ENCODE assay signal across 1 cellular context in the genomic region with DNA sequence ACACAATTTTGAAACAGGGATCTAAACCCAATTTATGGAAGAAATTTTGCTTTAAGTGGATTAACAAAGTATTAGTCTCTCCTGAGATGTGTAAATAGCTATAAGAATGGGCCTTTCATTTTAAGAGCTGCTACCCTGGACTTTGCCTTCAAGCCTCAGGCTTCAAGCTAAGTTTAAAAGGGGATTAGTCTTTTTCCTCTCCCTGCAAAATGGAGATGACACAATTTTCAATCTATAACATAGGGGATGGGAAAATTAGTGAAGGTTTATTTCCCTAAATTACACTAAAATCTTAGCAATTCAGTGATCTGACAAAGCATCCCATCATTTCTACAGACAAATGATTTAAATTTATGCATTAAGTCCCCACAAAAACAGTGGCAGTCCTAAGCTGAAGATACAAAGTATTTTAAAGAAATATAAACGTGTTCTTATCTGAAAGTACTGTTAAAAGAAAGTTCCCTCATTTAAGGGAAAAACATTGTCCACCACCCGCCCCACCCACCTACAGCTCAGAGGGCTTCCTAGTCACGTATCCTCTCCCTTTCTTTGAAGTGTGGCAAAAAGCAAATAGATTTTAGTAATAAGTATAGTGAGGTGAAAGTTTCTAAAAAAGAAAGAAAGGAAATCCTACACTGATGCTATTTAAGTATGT.
A peak's percentile ranks its signal among the peaks of the same experiment; 100 is the strongest.
TF ChIP-seq lines count a peak whose summit lies in the region.

No MANE protein-coding gene starts in this region.

TF ChIP-seq in HepG2, 621 proteins besides CTCF, POLR2A, EP300 and RAD21 (continued from another document and continues in another):
- TF ChIP-seq MAZ (IDR thresholded peaks at IDR 0.05; ENCODE audit: borderline replicate concordance, low read depth, low read length) (no peak), MAZ (CRISPR knock-in tag; IDR thresholded peaks at IDR 0.05; ENCODE audit: low read depth) (no peak), ZNF678 (CRISPR knock-in tag; IDR thresholded peaks at IDR 0.05) (no peak), ZNF431 (CRISPR knock-in tag; IDR thresholded peaks at IDR 0.05; ENCODE audit: borderline replicate concordance, low read depth) (no peak), CAMTA2 (CRISPR knock-in tag; IDR thresholded peaks at IDR 0.05; ENCODE audit: borderline replicate concordance) (no peak), NFRKB (IDR thresholded peaks at IDR 0.05) (no peak), ZNF615 (CRISPR knock-in tag; IDR thresholded peaks at IDR 0.05; ENCODE audit: borderline replicate concordance) (no peak), ZNF724P (CRISPR knock-in tag; IDR thresholded peaks at IDR 0.05; ENCODE audit: borderline replicate concordance) (no peak), ZSCAN9 (CRISPR knock-in tag; IDR thresholded peaks at IDR 0.05; ENCODE audit: borderline replicate concordance) (no peak), XRCC5 (optimal IDR thresholded peaks at IDR 0.05; ENCODE audit: low read length) (no peak), MYNN (CRISPR knock-in tag; IDR thresholded peaks at IDR 0.05; ENCODE audit: low read depth) (no peak), TAF1 (CRISPR knock-in tag; IDR thresholded peaks at IDR 0.05) (no peak), LCORL (IDR thresholded peaks at IDR 0.05) (no peak), LCORL (CRISPR knock-in tag; IDR thresholded peaks at IDR 0.05) (no peak; the same call in 1 of the 2 replicates), ERF (CRISPR knock-in tag; IDR thresholded peaks at IDR 0.05) (no peak), ZNF761 (CRISPR knock-in tag; conservative IDR thresholded peaks at IDR 0.05) (0 out of 2 replicates have a peak, but pooled peaks have one; percentile 14), ATF7 (IDR thresholded peaks at IDR 0.05) (no peak), ATF7 (CRISPR knock-in tag; IDR thresholded peaks at IDR 0.05) (no peak; the same call in 1 of the 2 replicates), ATM (IDR thresholded peaks at IDR 0.05; ENCODE audit: borderline replicate concordance) (no peak), SMAD3 (CRISPR knock-in tag; IDR thresholded peaks at IDR 0.05) (no peak), NCOA1 (CRISPR knock-in tag; IDR thresholded peaks at IDR 0.05) (peak; percentile 46), ZNF33B (CRISPR knock-in tag; IDR thresholded peaks at IDR 0.05) (no peak), KDM3A (CRISPR knock-in tag; IDR thresholded peaks at IDR 0.05; ENCODE audit: low read depth) (no peak), CC2D1A (CRISPR knock-in tag; IDR thresholded peaks at IDR 0.05) (no peak), ZNF180 (CRISPR knock-in tag; IDR thresholded peaks at IDR 0.05; ENCODE audit: borderline replicate concordance, low read depth) (no peak), MIER3 (CRISPR knock-in tag; IDR thresholded peaks at IDR 0.05; ENCODE audit: borderline replicate concordance) (0 out of 2 replicates have a peak, but pooled peaks have one; percentile 9), ARHGAP35 (CRISPR knock-in tag; IDR thresholded peaks at IDR 0.05; ENCODE audit: borderline replicate concordance) (no peak), ZFP41 (CRISPR knock-in tag; IDR thresholded peaks at IDR 0.05; ENCODE audit: borderline replicate concordance) (no peak), SKI (IDR thresholded peaks at IDR 0.05; ENCODE audit: partially characterized antibody) (no peak)
- TF ChIP-seq, protein P1, sequence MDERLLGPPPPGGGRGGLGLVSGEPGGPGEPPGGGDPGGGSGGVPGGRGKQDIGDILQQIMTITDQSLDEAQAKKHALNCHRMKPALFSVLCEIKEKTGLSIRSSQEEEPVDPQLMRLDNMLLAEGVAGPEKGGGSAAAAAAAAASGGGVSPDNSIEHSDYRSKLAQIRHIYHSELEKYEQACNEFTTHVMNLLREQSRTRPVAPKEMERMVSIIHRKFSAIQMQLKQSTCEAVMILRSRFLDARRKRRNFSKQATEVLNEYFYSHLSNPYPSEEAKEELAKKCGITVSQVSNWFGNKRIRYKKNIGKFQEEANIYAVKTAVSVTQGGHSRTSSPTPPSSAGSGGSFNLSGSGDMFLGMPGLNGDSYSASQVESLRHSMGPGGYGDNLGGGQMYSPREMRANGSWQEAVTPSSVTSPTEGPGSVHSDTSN (CRISPR knock-in tag; IDR thresholded peaks at IDR 0.05), result no peak
- TF ChIP-seq, protein P2, sequence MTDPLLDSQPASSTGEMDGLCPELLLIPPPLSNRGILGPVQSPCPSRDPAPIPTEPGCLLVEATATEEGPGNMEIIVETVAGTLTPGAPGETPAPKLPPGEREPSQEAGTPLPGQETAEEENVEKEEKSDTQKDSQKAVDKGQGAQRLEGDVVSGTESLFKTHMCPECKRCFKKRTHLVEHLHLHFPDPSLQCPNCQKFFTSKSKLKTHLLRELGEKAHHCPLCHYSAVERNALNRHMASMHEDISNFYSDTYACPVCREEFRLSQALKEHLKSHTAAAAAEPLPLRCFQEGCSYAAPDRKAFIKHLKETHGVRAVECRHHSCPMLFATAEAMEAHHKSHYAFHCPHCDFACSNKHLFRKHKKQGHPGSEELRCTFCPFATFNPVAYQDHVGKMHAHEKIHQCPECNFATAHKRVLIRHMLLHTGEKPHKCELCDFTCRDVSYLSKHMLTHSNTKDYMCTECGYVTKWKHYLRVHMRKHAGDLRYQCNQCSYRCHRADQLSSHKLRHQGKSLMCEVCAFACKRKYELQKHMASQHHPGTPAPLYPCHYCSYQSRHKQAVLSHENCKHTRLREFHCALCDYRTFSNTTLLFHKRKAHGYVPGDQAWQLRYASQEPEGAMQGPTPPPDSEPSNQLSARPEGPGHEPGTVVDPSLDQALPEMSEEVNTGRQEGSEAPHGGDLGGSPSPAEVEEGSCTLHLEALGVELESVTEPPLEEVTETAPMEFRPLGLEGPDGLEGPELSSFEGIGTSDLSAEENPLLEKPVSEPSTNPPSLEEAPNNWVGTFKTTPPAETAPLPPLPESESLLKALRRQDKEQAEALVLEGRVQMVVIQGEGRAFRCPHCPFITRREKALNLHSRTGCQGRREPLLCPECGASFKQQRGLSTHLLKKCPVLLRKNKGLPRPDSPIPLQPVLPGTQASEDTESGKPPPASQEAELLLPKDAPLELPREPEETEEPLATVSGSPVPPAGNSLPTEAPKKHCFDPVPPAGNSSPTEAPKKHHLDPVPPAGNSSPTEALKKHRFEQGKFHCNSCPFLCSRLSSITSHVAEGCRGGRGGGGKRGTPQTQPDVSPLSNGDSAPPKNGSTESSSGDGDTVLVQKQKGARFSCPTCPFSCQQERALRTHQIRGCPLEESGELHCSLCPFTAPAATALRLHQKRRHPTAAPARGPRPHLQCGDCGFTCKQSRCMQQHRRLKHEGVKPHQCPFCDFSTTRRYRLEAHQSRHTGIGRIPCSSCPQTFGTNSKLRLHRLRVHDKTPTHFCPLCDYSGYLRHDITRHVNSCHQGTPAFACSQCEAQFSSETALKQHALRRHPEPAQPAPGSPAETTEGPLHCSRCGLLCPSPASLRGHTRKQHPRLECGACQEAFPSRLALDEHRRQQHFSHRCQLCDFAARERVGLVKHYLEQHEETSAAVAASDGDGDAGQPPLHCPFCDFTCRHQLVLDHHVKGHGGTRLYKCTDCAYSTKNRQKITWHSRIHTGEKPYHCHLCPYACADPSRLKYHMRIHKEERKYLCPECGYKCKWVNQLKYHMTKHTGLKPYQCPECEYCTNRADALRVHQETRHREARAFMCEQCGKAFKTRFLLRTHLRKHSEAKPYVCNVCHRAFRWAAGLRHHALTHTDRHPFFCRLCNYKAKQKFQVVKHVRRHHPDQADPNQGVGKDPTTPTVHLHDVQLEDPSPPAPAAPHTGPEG (CRISPR knock-in tag; IDR thresholded peaks at IDR 0.05), result no peak
- TF ChIP-seq, protein P3, sequence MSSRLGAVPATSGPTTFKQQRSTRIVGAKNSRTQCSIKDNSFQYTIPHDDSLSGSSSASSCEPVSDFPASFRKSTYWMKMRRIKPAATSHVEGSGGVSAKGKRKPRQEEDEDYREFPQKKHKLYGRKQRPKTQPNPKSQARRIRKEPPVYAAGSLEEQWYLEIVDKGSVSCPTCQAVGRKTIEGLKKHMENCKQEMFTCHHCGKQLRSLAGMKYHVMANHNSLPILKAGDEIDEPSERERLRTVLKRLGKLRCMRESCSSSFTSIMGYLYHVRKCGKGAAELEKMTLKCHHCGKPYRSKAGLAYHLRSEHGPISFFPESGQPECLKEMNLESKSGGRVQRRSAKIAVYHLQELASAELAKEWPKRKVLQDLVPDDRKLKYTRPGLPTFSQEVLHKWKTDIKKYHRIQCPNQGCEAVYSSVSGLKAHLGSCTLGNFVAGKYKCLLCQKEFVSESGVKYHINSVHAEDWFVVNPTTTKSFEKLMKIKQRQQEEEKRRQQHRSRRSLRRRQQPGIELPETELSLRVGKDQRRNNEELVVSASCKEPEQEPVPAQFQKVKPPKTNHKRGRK (CRISPR knock-in tag; IDR thresholded peaks at IDR 0.05), result no peak
- TF ChIP-seq, protein P4, sequence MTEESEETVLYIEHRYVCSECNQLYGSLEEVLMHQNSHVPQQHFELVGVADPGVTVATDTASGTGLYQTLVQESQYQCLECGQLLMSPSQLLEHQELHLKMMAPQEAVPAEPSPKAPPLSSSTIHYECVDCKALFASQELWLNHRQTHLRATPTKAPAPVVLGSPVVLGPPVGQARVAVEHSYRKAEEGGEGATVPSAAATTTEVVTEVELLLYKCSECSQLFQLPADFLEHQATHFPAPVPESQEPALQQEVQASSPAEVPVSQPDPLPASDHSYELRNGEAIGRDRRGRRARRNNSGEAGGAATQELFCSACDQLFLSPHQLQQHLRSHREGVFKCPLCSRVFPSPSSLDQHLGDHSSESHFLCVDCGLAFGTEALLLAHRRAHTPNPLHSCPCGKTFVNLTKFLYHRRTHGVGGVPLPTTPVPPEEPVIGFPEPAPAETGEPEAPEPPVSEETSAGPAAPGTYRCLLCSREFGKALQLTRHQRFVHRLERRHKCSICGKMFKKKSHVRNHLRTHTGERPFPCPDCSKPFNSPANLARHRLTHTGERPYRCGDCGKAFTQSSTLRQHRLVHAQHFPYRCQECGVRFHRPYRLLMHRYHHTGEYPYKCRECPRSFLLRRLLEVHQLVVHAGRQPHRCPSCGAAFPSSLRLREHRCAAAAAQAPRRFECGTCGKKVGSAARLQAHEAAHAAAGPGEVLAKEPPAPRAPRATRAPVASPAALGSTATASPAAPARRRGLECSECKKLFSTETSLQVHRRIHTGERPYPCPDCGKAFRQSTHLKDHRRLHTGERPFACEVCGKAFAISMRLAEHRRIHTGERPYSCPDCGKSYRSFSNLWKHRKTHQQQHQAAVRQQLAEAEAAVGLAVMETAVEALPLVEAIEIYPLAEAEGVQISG (CRISPR knock-in tag; IDR thresholded peaks at IDR 0.05), result no peak
- TF ChIP-seq, protein P5, sequence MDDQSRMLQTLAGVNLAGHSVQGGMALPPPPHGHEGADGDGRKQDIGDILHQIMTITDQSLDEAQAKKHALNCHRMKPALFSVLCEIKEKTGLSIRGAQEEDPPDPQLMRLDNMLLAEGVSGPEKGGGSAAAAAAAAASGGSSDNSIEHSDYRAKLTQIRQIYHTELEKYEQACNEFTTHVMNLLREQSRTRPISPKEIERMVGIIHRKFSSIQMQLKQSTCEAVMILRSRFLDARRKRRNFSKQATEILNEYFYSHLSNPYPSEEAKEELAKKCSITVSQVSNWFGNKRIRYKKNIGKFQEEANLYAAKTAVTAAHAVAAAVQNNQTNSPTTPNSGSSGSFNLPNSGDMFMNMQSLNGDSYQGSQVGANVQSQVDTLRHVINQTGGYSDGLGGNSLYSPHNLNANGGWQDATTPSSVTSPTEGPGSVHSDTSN (CRISPR knock-in tag; IDR thresholded peaks at IDR 0.05; ENCODE audit: borderline replicate concordance), result no peak
- TF ChIP-seq, protein P6, sequence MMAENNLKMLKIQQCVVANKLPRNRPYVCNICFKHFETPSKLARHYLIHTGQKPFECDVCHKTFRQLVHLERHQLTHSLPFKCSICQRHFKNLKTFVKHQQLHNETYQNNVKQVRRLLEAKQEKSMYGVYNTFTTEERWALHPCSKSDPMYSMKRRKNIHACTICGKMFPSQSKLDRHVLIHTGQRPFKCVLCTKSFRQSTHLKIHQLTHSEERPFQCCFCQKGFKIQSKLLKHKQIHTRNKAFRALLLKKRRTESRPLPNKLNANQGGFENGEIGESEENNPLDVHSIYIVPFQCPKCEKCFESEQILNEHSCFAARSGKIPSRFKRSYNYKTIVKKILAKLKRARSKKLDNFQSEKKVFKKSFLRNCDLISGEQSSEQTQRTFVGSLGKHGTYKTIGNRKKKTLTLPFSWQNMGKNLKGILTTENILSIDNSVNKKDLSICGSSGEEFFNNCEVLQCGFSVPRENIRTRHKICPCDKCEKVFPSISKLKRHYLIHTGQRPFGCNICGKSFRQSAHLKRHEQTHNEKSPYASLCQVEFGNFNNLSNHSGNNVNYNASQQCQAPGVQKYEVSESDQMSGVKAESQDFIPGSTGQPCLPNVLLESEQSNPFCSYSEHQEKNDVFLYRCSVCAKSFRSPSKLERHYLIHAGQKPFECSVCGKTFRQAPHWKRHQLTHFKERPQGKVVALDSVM (CRISPR knock-in tag; IDR thresholded peaks at IDR 0.05), result no peak
- TF ChIP-seq, protein P7, sequence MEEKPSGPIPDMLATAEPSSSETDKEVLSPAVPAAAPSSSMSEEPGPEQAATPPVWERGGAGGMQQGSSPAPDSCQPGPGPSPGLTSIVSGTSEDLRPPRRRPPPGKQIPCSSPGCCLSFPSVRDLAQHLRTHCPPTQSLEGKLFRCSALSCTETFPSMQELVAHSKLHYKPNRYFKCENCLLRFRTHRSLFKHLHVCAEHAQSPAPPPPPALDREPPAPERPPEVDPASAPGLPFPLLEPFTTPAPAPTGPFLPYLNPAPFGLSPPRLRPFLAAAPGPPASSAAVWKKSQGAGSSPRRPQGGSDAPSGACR (CRISPR knock-in tag; IDR thresholded peaks at IDR 0.05), result no peak
- TF ChIP-seq, protein P8, sequence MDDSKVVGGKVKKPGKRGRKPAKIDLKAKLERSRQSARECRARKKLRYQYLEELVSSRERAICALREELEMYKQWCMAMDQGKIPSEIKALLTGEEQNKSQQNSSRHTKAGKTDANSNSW (CRISPR knock-in tag; IDR thresholded peaks at IDR 0.05; ENCODE audit: borderline replicate concordance), result no peak
- TF ChIP-seq, protein P9, sequence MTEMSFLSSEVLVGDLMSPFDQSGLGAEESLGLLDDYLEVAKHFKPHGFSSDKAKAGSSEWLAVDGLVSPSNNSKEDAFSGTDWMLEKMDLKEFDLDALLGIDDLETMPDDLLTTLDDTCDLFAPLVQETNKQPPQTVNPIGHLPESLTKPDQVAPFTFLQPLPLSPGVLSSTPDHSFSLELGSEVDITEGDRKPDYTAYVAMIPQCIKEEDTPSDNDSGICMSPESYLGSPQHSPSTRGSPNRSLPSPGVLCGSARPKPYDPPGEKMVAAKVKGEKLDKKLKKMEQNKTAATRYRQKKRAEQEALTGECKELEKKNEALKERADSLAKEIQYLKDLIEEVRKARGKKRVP (CRISPR knock-in tag; IDR thresholded peaks at IDR 0.05), result peak in 1 of 2 experiments; percentile 18; a peak in 1 of 4 replicates
- TF ChIP-seq, protein P10, sequence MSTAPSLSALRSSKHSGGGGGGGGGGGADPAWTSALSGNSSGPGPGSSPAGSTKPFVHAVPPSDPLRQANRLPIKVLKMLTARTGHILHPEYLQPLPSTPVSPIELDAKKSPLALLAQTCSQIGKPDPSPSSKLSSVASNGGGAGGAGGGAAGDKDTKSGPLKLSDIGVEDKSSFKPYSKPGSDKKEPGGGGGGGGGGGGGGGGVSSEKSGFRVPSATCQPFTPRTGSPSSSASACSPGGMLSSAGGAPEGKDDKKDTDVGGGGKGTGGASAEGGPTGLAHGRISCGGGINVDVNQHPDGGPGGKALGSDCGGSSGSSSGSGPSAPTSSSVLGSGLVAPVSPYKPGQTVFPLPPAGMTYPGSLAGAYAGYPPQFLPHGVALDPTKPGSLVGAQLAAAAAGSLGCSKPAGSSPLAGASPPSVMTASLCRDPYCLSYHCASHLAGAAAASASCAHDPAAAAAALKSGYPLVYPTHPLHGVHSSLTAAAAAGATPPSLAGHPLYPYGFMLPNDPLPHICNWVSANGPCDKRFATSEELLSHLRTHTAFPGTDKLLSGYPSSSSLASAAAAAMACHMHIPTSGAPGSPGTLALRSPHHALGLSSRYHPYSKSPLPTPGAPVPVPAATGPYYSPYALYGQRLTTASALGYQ (CRISPR knock-in tag; IDR thresholded peaks at IDR 0.05), result peak; percentile 85
